In the genomic region with DNA sequence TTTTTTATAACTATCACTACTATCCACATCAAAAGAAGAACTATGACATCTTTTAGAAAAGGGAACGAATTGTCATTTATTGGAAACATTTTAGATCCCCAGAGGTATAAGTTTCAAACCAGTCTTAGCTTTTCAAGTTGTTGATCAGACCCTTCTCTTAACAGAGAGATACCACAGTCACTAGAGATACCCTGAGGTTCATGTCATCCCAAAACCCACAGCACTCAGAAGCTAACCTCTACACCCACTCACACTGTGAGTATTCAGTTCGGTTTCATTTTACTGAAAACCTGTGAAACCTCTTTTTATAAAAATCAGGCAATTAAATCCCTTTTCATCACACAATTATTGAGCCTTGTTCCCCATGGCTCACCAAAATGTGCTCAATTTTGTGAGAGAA, we compare ENCODE assay signal across 15 cellular contexts.
DNase-seq lines count a peak whose midpoint lies in the region; ATAC-seq, FAIRE-seq and TF ChIP-seq lines count a peak whose summit lies in the region.
"Had no signal": no experiment of that assay in that cellular context is flagged by ENCODE, and none has a peak within 500 bp of the region (broad histone marks: within the 10 kb centered on the region; RNA-seq: fewer than 3 reads in every experiment).

No MANE protein-coding gene starts in this region.

- intact Hi-C loops in activated CD4-positive, alpha-beta T cell treated with anti-CD3 and anti-CD28 coated beads for 36 hours (cut with DNase I, micrococcal nuclease), result loop anchor here (1.0 to 10.0 kb wide), 5 partner anchors 31 to 1198 kb away; a partner anchor contains a TSS

- peak overlapping the region; percentile 89 for H3K27ac Mint-ChIP-seq in activated CD4-positive, alpha-beta T cell treated with anti-CD3 and anti-CD28 coated beads for 36 hours
- H3K27ac Mint-ChIP-seq in activated naive CD8-positive, alpha-beta T cell treated with anti-CD3 and anti-CD28 coated beads, Interleukin-2, amount 50 U/mL, for 24 hours, result peak overlapping the region; percentile 81
- H3K27ac Mint-ChIP-seq: progenitor cell of endocrine pancreas had no signal

- peaks cover 52% of the 10 kb centered on the region for H3K4me1 Mint-ChIP-seq in activated CD4-positive, alpha-beta T cell treated with anti-CD3 and anti-CD28 coated beads for 36 hours
- H3K4me1 Mint-ChIP-seq in activated naive CD8-positive, alpha-beta T cell treated with anti-CD3 and anti-CD28 coated beads, Interleukin-2, amount 50 U/mL, for 24 hours, result peaks cover 55% of the 10 kb centered on the region
- H3K4me1 Mint-ChIP-seq: central memory CD8-positive, alpha-beta T cell had no signal

- TF ChIP-seq CTCF in D721Med (IDR thresholded peaks at IDR 0.05; ENCODE audit: insufficient read depth, missing control alignments), result no peak

- ATAC-seq in activated CD4-positive, alpha-beta T cell treated with anti-CD3 and anti-CD28 coated beads for 36 hours, result peak; percentile 93
- ATAC-seq in HG03469 (IDR thresholded peaks at IDR 0.05; ENCODE audit: unreplicated experiment) (peak; percentile 43), GM21515 (IDR thresholded peaks at IDR 0.05; ENCODE audit: unreplicated experiment) (no peak)
- ATAC-seq in activated naive CD8-positive, alpha-beta T cell treated with anti-CD3 and anti-CD28 coated beads, Interleukin-2, amount 50 U/mL, for 24 hours, result peak; percentile 93
- ATAC-seq: mucosa of descending colon had no signal

- DNase-seq in activated CD4-positive, alpha-beta T cell treated with anti-CD3 and anti-CD28 coated beads for 36 hours, result peak; percentile 61
- no peak for DNase-seq in activated CD4-positive, alpha-beta T cell treated with anti-CD3 and anti-CD28 coated beads, Interleukin-2, amount 50 U/mL, for 4 hours
- DNase-seq in D721Med (ENCODE audit: insufficient read length, low spot score) (no peak), iPS-NIHi11 (ENCODE audit: low spot score) (no peak), GDM1 (lab: John Stamatoyannopoulos, UW) (no peak)
- DNase-seq in activated naive CD8-positive, alpha-beta T cell treated with anti-CD3 and anti-CD28 coated beads, Interleukin-2, amount 50 U/mL, for 24 hours, result no peak
- DNase-seq: MG63, mucosa of descending colon, NCI-H1436, NCI-H526 had no signal

- peak; percentile 80 for FAIRE-seq in D721Med (lab: Jason Lieb, UNC)

- H3K27me3 Mint-ChIP-seq in activated CD4-positive, alpha-beta T cell treated with anti-CD3 and anti-CD28 coated beads for 36 hours, result peaks cover 3% of the 10 kb centered on the region
- peaks cover 2% of the 10 kb centered on the region for H3K27me3 Mint-ChIP-seq in activated naive CD8-positive, alpha-beta T cell treated with anti-CD3 and anti-CD28 coated beads, Interleukin-2, amount 50 U/mL, for 24 hours
- H3K27me3 Mint-ChIP-seq: central memory CD8-positive, alpha-beta T cell; progenitor cell of endocrine pancreas had no signal

- CTCF ChIA-PET in activated CD4-positive, alpha-beta T cell treated with anti-CD3 and anti-CD28 coated beads for 36 hours (lab: Charles Lee), result interaction anchor here (0.7 to 1.4 kb wide), 8 partner anchors 9 to 296 kb away, joined by 3 to 5 read pairs (median 3); no protein-coding TSS in a partner anchor

- peaks cover 7% of the 10 kb centered on the region for H3K36me3 Mint-ChIP-seq in activated CD4-positive, alpha-beta T cell treated with anti-CD3 and anti-CD28 coated beads for 36 hours (ENCODE audit: low read depth)
- no peaks in the 10 kb centered on the region for H3K36me3 Mint-ChIP-seq in activated naive CD8-positive, alpha-beta T cell treated with anti-CD3 and anti-CD28 coated beads, Interleukin-2, amount 50 U/mL, for 24 hours (ENCODE audit: low read depth)

- H3K4me3 Mint-ChIP-seq in activated CD4-positive, alpha-beta T cell treated with anti-CD3 and anti-CD28 coated beads for 36 hours, result peak overlapping the region; percentile 37
- peak overlapping the region; percentile 51 for H3K4me3 Mint-ChIP-seq in activated naive CD8-positive, alpha-beta T cell treated with anti-CD3 and anti-CD28 coated beads, Interleukin-2, amount 50 U/mL, for 24 hours
- H3K4me3 Mint-ChIP-seq: central memory CD8-positive, alpha-beta T cell; neural crest cell had no signal

- peaks cover 2% of the 10 kb centered on the region for H3K9me3 Mint-ChIP-seq in activated CD4-positive, alpha-beta T cell treated with anti-CD3 and anti-CD28 coated beads for 36 hours (ENCODE audit: low read depth)
- H3K9me3 Mint-ChIP-seq in activated naive CD8-positive, alpha-beta T cell treated with anti-CD3 and anti-CD28 coated beads, Interleukin-2, amount 50 U/mL, for 24 hours, result no peaks in the 10 kb centered on the region
- H3K9me3 Mint-ChIP-seq: central memory CD8-positive, alpha-beta T cell; neural crest cell had no signal

- POLR2A ChIA-PET in activated CD4-positive, alpha-beta T cell treated with anti-CD3 and anti-CD28 coated beads for 36 hours (lab: Charles Lee), result interaction anchor here (0.8 to 1.0 kb wide), 2 partner anchors 20 to 305 kb away, joined by 3 to 6 read pairs; no protein-coding TSS in a partner anchor
